In genomic region chr7:137949416-137950262, GRCh38 we compare ENCODE assay signal across 24 cellular contexts. TPM values are rescaled to one million over a fixed set of nuclear protein-coding genes. Genes with fewer than 3 reads are reported as not detected.
DNase-seq lines count a peak whose midpoint lies in the region; ATAC-seq and TF ChIP-seq lines count a peak whose summit lies in the region.
"Had no signal": no experiment of that assay in that cellular context is flagged by ENCODE, and none has a peak within 500 bp of the region (broad histone marks: within the 10 kb centered on the region; RNA-seq: fewer than 3 reads in every experiment).

No MANE protein-coding gene starts in this region.

- H3K9ac ChIP-seq in IMR-90 (ENCODE audit: low read depth, low read length) = no peak overlapping the region

- no peaks in the 10 kb centered on the region for H3K9me3 ChIP-seq in IMR-90 (ENCODE audit: control insufficient read depth, insufficient read depth, low read length)
- H3K9me3 ChIP-seq: left ventricle myocardium inferior, prostate gland had no signal

- H4K91ac ChIP-seq in IMR-90 (ENCODE audit: insufficient read depth, low read depth, low read length) = no peak overlapping the region

- TF ChIP-seq CTCF in C4-2B (conservative IDR thresholded peaks at IDR 0.05) (no peak), IMR-90 (conservative IDR thresholded peaks at IDR 0.05; ENCODE audit: low read depth, low read length) (no peak), choroid plexus epithelial cell (conservative IDR thresholded peaks at IDR 0.05; ENCODE audit: low read depth, low read length) (no peak), progenitor cell of endocrine pancreas (IDR thresholded peaks at IDR 0.05; ENCODE audit: unreplicated experiment) (no peak)

- H3K4me1 ChIP-seq in IMR-90 (ENCODE audit: control insufficient read depth, insufficient read depth, low read length) = peaks cover 18% of the 10 kb centered on the region

- H3K4ac ChIP-seq in IMR-90 (ENCODE audit: low read depth, low read length) = no peak overlapping the region

- peak overlapping the region; percentile 20; the same call in 1 of the 2 replicates for H2BK20ac ChIP-seq in IMR-90 (ENCODE audit: low read depth, low read length)

- H4K20me1 ChIP-seq in IMR-90 (ENCODE audit: insufficient read depth, low read length) = peaks cover 68% of the 10 kb centered on the region

- no peaks in the 10 kb centered on the region for H3K27me3 ChIP-seq in IMR-90 (ENCODE audit: control insufficient read depth, insufficient read depth, low read length)

- H2BK5ac ChIP-seq in IMR-90 (ENCODE audit: low read depth, low read length, poor library complexity, severe bottlenecking) = no peak overlapping the region

- ATAC-seq in IMR-90 (ENCODE audit: low read depth) (no peak), GM19463 (IDR thresholded peaks at IDR 0.05; ENCODE audit: unreplicated experiment) (no peak)

- no peak overlapping the region for H2AK9ac ChIP-seq in IMR-90 (replicated peaks; ENCODE audit: low read depth, low read length, poor library complexity)

- peaks cover 39 to 85% of the 10 kb centered on the region in 2 experiments for H3K79me1 ChIP-seq in IMR-90 (ENCODE audit: low read depth in 1 of 2, low read length in 2 of 2)

- no peaks in the 10 kb centered on the region for H3K9me3 Mint-ChIP-seq in progenitor cell of endocrine pancreas (ENCODE audit: low read depth)
- H3K9me3 Mint-ChIP-seq: activated CD4-positive, alpha-beta memory T cell treated with anti-CD3 and anti-CD28 coated beads for 36 hours; CD8-positive, alpha-beta memory T cell had no signal

- TF ChIP-seq RAD21 in IMR-90 (IDR thresholded peaks at IDR 0.05; ENCODE audit: low read length) = no peak

- no peak overlapping the region for H3K14ac ChIP-seq in IMR-90 (replicated peaks; ENCODE audit: low read depth, low read length)

- H3K9me1 ChIP-seq in IMR-90 (ENCODE audit: insufficient read depth, low read length) = peaks cover 18% of the 10 kb centered on the region

- peaks cover 3% of the 10 kb centered on the region for H3K36me3 ChIP-seq in IMR-90 (ENCODE audit: control insufficient read depth, insufficient read depth, low read length)
- H3K36me3 ChIP-seq: left ventricle myocardium inferior, prostate gland had no signal

- H3K36me3 Mint-ChIP-seq in progenitor cell of endocrine pancreas (ENCODE audit: insufficient read depth) = no peaks in the 10 kb centered on the region

- H2BK120ac ChIP-seq in IMR-90 (ENCODE audit: low read depth, low read length) = no peak overlapping the region

- no TSS peak for BruUV-seq in IMR-90 (replicated peaks; lab: Mats Ljungman, UMichigan)

- H3K23ac ChIP-seq in IMR-90 (ENCODE audit: low read depth, low read length) = no peak overlapping the region

- 90% methylated on average over 2 of the region's 6 CpGs; no CpG with 5 or more reads in 1 of the 2 experiments for WGBS in IMR-90 (ENCODE audit: extremely low coverage in 2 of 2, insufficient read length in 1 of 2), 2 experiments

- no peak overlapping the region for H2AFZ ChIP-seq in IMR-90 (replicated peaks; ENCODE audit: low read length, poor library complexity)

- H3K4me3 ChIP-seq in IMR-90 (ENCODE audit: insufficient read depth, low read depth, low read length) = no peak overlapping the region
- no peak overlapping the region for H3K4me3 ChIP-seq in choroid plexus epithelial cell (ENCODE audit: low read depth, low read length)
- H3K4me3 ChIP-seq: left ventricle myocardium inferior, prostate gland had no signal

- peak overlapping the region; percentile 99 for H3K27ac ChIP-seq in C4-2B
- no peak overlapping the region for H3K27ac ChIP-seq in IMR-90 (ENCODE audit: insufficient read depth, low read length)
- H3K27ac ChIP-seq: left ventricle myocardium inferior had no signal

- no peak overlapping the region for H4K8ac ChIP-seq in IMR-90 (ENCODE audit: low read depth in 2 of 2, low read length in 2 of 2)

- peaks cover 76% of the 10 kb centered on the region for H3K4me1 Mint-ChIP-seq in progenitor cell of endocrine pancreas (ENCODE audit: low read depth)

- H3K4me3 Mint-ChIP-seq in progenitor cell of endocrine pancreas (ENCODE audit: low read depth) = no peak overlapping the region
- H3K4me3 Mint-ChIP-seq: activated CD4-positive, alpha-beta memory T cell treated with anti-CD3 and anti-CD28 coated beads for 36 hours; B cell; CD8-positive, alpha-beta memory T cell had no signal

- H3K27ac Mint-ChIP-seq in progenitor cell of endocrine pancreas = peak overlapping the region; percentile 81
- H3K27ac Mint-ChIP-seq: activated CD4-positive, alpha-beta memory T cell treated with anti-CD3 and anti-CD28 coated beads for 36 hours; B cell had no signal

- TF ChIP-seq POLR2A in IMR-90 (IDR thresholded peaks at IDR 0.05; ENCODE audit: low read depth, low read length) = no peak

- in situ Hi-C loops in IMR-90 (cut with MboI; ENCODE audit: low sequenced_read_pairs) = no loop called here

- intact Hi-C loops in IMR-90 (cut with micrococcal nuclease) = no loop called here

- no peaks in the 10 kb centered on the region for H3K27me3 Mint-ChIP-seq in progenitor cell of endocrine pancreas
- H3K27me3 Mint-ChIP-seq: activated CD4-positive, alpha-beta memory T cell treated with anti-CD3 and anti-CD28 coated beads for 36 hours; B cell; CD8-positive, alpha-beta memory T cell had no signal

- dilution Hi-C loops in IMR-90 (cut with HindIII; ENCODE audit: low sequenced_read_pairs, unreplicated experiment) = no loop called here

- DNase-seq in IMR-90 = no peak
- DNase-seq in choroid plexus epithelial cell (ENCODE audit: low read depth) = peak; percentile 71
- DNase-seq in progenitor cell of endocrine pancreas (ENCODE audit: low spot score, unreplicated experiment) = no peak
- no peak for DNase-seq in islet precursor cell
- DNase-seq in inferior parietal cortex (ENCODE audit: extremely low spot score) = no peak
- DNase-seq: ACHN; activated CD4-positive, alpha-beta memory T cell treated with anti-CD3 and anti-CD28 coated beads for 36 hours; activated CD4-positive, alpha-beta T cell treated with anti-CD3 and anti-CD28 coated beads for 1 hour; activated naive CD4-positive, alpha-beta T cell treated with Interleukin-2 at 50 U/mL for 16 hours; amniotic stem cell; CD8-positive, alpha-beta memory T cell; effector CD4-positive, alpha-beta T cell; Kasumi-1; left ventricle myocardium inferior; NCI-H1417 treated with DMSO at 0.1 percent for 48 hours; NCI-H2081; NCI-H526 treated with DMSO at 0.1 percent for 48 hours; NK-92 treated with Interleukin-12 subunit alpha and Interleukin-12 subunit beta, amount 100 ng/mL, for 24 hours; stimulated activated CD4-positive, alpha-beta T cell treated with anti-CD3 and anti-CD28 coated beads, Interleukin-15, amount 100 ng/mL, for 24 hours; stimulated activated CD4-positive, alpha-beta T cell treated with anti-CD3 and anti-CD28 coated beads, Interleukin-4, amount 100 ng/mL, for 4 hours had no signal

- no peak overlapping the region for H4K5ac ChIP-seq in IMR-90 (ENCODE audit: low read depth, low read length)

- no peak overlapping the region for H3K56ac ChIP-seq in IMR-90 (ENCODE audit: extremely low read depth, insufficient read depth, low read length)

- H2BK15ac ChIP-seq in IMR-90 (ENCODE audit: low read depth, low read length) = no peak overlapping the region

- H2AK5ac ChIP-seq in IMR-90 (ENCODE audit: low read depth, low read length) = no peak overlapping the region

- POLR2A ChIA-PET in IMR-90 (lab: Charles Lee; ENCODE audit: unreplicated experiment) = no interaction called here

- H3K4me2 ChIP-seq in IMR-90 (ENCODE audit: low read depth, low read length) = no peak overlapping the region

- CTCF ChIA-PET in IMR-90 (lab: Yijun Ruan, JAX) = interaction anchor here (1.2 kb wide), 1 partner anchor 14 kb away, joined by 3 read pairs; no protein-coding TSS in a partner anchor

- H3K18ac ChIP-seq in IMR-90 (ENCODE audit: low read depth, low read length) = no peak overlapping the region

TF ChIP-seq in IMR-90, 13 proteins besides CTCF, POLR2A, EP300 and RAD21:
- TF ChIP-seq ELK1 (IDR thresholded peaks at IDR 0.05; ENCODE audit: borderline replicate concordance, low read depth, low read length) (no peak), CHD1 (IDR thresholded peaks at IDR 0.05; ENCODE audit: low read depth, low read length) (no peak), RFX5 (IDR thresholded peaks at IDR 0.05; ENCODE audit: low read depth, low read length) (no peak), MXI1 (IDR thresholded peaks at IDR 0.05; ENCODE audit: borderline replicate concordance, low read depth, low read length) (no peak), BHLHE40 (IDR thresholded peaks at IDR 0.05; ENCODE audit: low read depth, low read length) (no peak), USF2 (IDR thresholded peaks at IDR 0.05; ENCODE audit: low read depth, low read length) (no peak), FOS (IDR thresholded peaks at IDR 0.05; ENCODE audit: low read depth, low read length) (no peak), SMC3 (IDR thresholded peaks at IDR 0.05; ENCODE audit: low read depth, low read length) (no peak), RCOR1 (IDR thresholded peaks at IDR 0.05; ENCODE audit: insufficient replicate concordance, low read length) (no peak), MAFK (IDR thresholded peaks at IDR 0.05; ENCODE audit: low read depth, low read length) (no peak), NFE2L2 (IDR thresholded peaks at IDR 0.05; ENCODE audit: low read depth, low read length) (no peak), CEBPB (IDR thresholded peaks at IDR 0.05; ENCODE audit: low read depth, low read length) (no peak)

RNA-seq across cellular contexts. Expression of gene CREB3L2, which starts 52.2 kb away (rescaled TPM):
- total RNA-seq in IMR-90 (2012; rRNA removed) (35.8 and 42.3 TPM in 2 replicates), progenitor cell of endocrine pancreas (65.9 and 66.9 TPM in 2 replicates)
- polyA plus RNA-seq in IMR-90 (2012; rRNA removed) = 57.9 and 65.1 TPM in 2 replicates
- 31.6 and 44.4 TPM in 2 replicates for polyA plus RNA-seq in IMR-90 (2012; cell fraction: cytosol; rRNA removed)
- polyA plus RNA-seq in IMR-90 (2012; cell fraction: nucleus; rRNA removed; ENCODE audit: low replicate concordance) = 38.6 and 56.6 TPM in 2 replicates
